8 cellular contexts compared by ENCODE assay signal in genomic region chr7:134126937-134127848, GRCh38. TPM values are rescaled to one million over a fixed set of nuclear protein-coding genes. Genes with fewer than 3 reads are reported as not detected.
DNase-seq lines count a peak whose midpoint lies in the region; ATAC-seq and TF ChIP-seq lines count a peak whose summit lies in the region.

A gene with protein sequence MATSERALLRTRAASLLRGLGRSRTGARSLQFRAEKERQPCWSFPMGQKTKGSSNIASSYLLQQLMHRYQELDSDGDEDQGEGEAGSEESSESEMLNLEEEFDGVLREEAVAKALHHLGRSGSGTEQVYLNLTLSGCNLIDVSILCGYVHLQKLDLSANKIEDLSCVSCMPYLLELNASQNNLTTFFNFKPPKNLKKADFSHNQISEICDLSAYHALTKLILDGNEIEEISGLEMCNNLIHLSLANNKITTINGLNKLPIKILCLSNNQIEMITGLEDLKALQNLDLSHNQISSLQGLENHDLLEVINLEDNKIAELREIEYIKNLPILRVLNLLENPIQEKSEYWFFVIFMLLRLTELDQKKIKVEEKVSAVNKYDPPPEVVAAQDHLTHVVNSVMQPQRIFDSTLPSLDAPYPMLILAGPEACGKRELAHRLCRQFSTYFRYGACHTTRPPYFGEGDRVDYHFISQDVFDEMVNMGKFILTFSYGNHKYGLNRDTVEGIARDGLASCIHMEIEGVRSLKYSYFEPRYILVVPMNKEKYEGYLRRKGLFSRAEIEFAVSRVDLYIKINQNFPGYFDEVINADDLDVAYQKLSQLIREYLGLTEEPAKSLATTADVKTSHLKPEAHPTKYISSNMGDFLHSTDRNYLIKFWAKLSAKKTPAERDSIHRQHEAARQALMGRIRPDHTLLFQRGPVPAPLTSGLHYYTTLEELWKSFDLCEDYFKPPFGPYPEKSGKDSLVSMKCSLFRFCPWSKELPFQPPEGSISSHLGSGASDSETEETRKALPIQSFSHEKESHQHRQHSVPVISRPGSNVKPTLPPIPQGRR (plus strand): TSS chr7:134127340. CDS start chr7:134127368, 28 bp downstream.

- TF ChIP-seq CTCF in Panc1 (IDR thresholded peaks at IDR 0.05) = no peak
- TF ChIP-seq CTCF in fibroblast of mammary gland (conservative IDR thresholded peaks at IDR 0.05; ENCODE audit: control insufficient read depth, insufficient read depth, low read depth, low read length) = no peak

- peaks cover 0 to 2% (median 0%) of the 10 kb centered on the region in 7 donors for H3K9me3 Mint-ChIP-seq in naive B cell

- peaks cover 14 to 40% (median 32%) of the 10 kb centered on the region in 3 donors for H3K27me3 Mint-ChIP-seq in naive B cell

- no peak within 1 kb of the TSS for H3K27ac ChIP-seq in Panc1 (ENCODE audit: low read length)

- peak; percentile 83 for DNase-seq in DMS79 (lab: John Stamatoyannopoulos, UW)
- peak; percentile 11 for DNase-seq in KG1 (lab: John Stamatoyannopoulos, UW)
- peak; percentile 46 for DNase-seq in Panc1 (ENCODE audit: low read depth, low spot score)
- peak; percentile 50 for DNase-seq in activated T-helper 1 cell treated with Interleukin-2 at 50 U/mL for 16 hours (ENCODE audit: low read depth)
- peak; percentile 72 for DNase-seq in fibroblast of mammary gland (ENCODE audit: low read depth)
- DNase-seq in naive B cell = peak; percentile 80
- DNase-seq in stimulated activated CD8-positive, alpha-beta memory T cell treated with anti-CD3 and anti-CD28 coated beads, Interleukin-7, amount 100 ng/mL, for 24 hours (ENCODE audit: low read depth) = peak; percentile 66

- no TSS peak for BruUV-seq in Panc1 (replicated peaks; lab: Mats Ljungman, UMichigan)

- peaks cover 13 to 22% (median 17%) of the 10 kb centered on the region in 3 donors for H3K4me1 Mint-ChIP-seq in naive B cell

- H3K36me3 ChIP-seq in Panc1 (ENCODE audit: control insufficient read depth, insufficient read depth, low read length) = no peaks in the 10 kb centered on the region

- intact Hi-C loops in Panc1 (cut with micrococcal nuclease; ENCODE audit: unreplicated experiment) = no loop called here

- peak within 1 kb of the TSS; percentile 84 to 96 (median 94) for H3K4me3 Mint-ChIP-seq in naive B cell

- peak within 1 kb of the TSS; percentile 74 to 91 for H3K4me3 ChIP-seq in Panc1 (ENCODE audit: low read depth in 2 of 2, low read length in 2 of 2)
- peak within 1 kb of the TSS; percentile 67 for H3K4me3 ChIP-seq in fibroblast of mammary gland (ENCODE audit: control insufficient read depth, low read depth, low read length)

- no peaks in the 10 kb centered on the region for H3K4me1 ChIP-seq in Panc1 (ENCODE audit: control insufficient read depth, insufficient read depth, low read length)

- no peaks in the 10 kb centered on the region for H3K36me3 Mint-ChIP-seq in naive B cell

- peaks cover 26% of the 10 kb centered on the region for H3K27me3 ChIP-seq in Panc1 (ENCODE audit: control insufficient read depth, insufficient read depth, low read length)

- H3K27ac Mint-ChIP-seq in naive B cell = peak within 1 kb of the TSS in 5 of 6 donors; percentile 19 to 68 (median 42)

- POLR2A ChIA-PET in Panc1 (lab: Charles Lee) = no interaction called here

- CTCF ChIA-PET in Panc1 (lab: Charles Lee) = interaction anchor here (1.1 kb wide), 1 partner anchor 14 kb away, joined by 4 read pairs; no protein-coding TSS in a partner anchor

- in situ Hi-C loops in Panc1 (cut with HindIII; ENCODE audit: low pct_unique_long_range_greater_than_20kb, low sequenced_read_pairs) = no loop called here

- no peaks in the 10 kb centered on the region for H3K9me3 ChIP-seq in Panc1 (ENCODE audit: control insufficient read depth, insufficient read depth, low read depth, low read length)

- ATAC-seq in GM21825 (IDR thresholded peaks at IDR 0.05; ENCODE audit: unreplicated experiment) (peak; percentile 100), Panc1 (peak; percentile 100), naive B cell (ENCODE audit: low read depth in 2 of 2) (peak; percentile 100)

RNA-seq across cellular contexts. Expression of the gene that starts here (rescaled TPM):
- total RNA-seq in Panc1 (2021; ENCODE audit: unreplicated experiment) = 0.23 TPM
- 0.08 TPM for polyA plus RNA-seq in Panc1 (2012; ENCODE audit: insufficient read length)
- polyA plus RNA-seq in naive B cell (ENCODE audit: low read depth in 6 of 6) = not detected

Comparison
In these comparisons a context has a peak if more than half of its experiments do, and no peak if none do; other contexts are left out.
1. Peak in DNase-seq, ATAC-seq and H3K4me3 ChIP-seq in Panc1; RNA of the gene not detected or under 1 TPM.
2. Peak in DNase-seq and ATAC-seq in naive B cell; RNA of the gene not detected or under 1 TPM.
3. DNase-seq: peak in every context shown above with its lines; median percentile 83 in DMS79; 80 in naive B cell; 72 in fibroblast of mammary gland; 66 in stimulated activated CD8-positive, alpha-beta memory T cell treated with anti-CD3 and anti-CD28 coated beads, Interleukin-7, amount 100 ng/mL, for 24 hours; 50 in activated T-helper 1 cell treated with Interleukin-2 at 50 U/mL for 16 hours; 46 in Panc1; 11 in KG1.